In the genomic region with DNA sequence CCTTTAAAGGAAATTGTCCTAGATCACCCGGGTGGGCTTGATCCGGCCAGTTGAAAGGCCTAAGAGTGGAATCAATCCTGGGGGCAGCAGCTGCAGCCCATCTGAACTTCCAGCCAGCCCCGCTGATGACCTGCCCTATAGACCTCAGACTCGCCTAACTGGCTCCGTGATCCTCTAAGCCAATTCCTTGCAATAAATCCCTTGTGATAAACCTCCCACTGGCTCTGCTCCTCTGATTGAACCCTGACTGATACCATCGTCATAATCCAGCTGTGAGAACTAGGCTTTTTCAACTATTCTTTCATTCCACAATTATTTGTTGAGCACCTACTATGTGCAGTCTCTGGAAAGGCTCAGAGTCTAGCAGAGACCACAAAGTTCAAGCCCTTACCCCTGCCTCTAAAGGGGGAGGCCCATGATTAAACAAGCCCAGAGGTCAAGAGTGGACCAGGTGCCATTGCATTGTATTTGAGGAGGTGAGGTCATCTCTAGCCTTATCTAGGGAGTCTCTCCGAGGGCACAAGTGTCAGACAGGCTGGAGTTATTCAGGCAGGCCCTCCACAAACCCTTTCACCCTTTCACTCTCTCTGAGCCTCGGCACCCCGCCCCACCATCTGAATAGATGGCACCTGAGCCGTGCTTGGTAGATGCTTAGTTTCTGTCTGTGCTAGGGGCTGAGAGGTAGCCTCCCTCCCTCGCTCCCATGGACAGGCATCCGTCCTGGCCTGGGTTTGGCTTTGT, we compare ENCODE assay signal across 22 cellular contexts. TPM values are rescaled to one million over a fixed set of nuclear protein-coding genes. Genes with fewer than 3 reads are reported as not detected.
DNase-seq lines count a peak whose midpoint lies in the region; ATAC-seq, FAIRE-seq and TF ChIP-seq lines count a peak whose summit lies in the region.
"Had no signal": no experiment of that assay in that cellular context is flagged by ENCODE, and none has a peak within 500 bp of the region (broad histone marks: within the 10 kb centered on the region; RNA-seq: fewer than 3 reads in every experiment).

No MANE protein-coding gene starts in this region.

- H3K36me3 ChIP-seq in GM23338 (ENCODE audit: insufficient read depth) (no peaks in the 10 kb centered on the region), K562 (ENCODE audit: control insufficient read depth, insufficient read depth, low read length) (no peaks in the 10 kb centered on the region), hepatocyte (replicated peaks; ENCODE audit: insufficient read depth, low read depth) (no peaks in the 10 kb centered on the region), spleen (no peaks in the 10 kb centered on the region)

- no peaks in the 10 kb centered on the region for H3K9me1 ChIP-seq in K562 (ENCODE audit: control insufficient read depth, insufficient read depth, low read length)

- DNase-seq in GM23338 (ENCODE audit: low spot score) (no peak), K562 (ENCODE audit: extremely low read depth in 1 of 4, low spot score in 3 of 4) (no peak), hepatocyte (ENCODE audit: low spot score) (no peak), NK-92 (lab: John Stamatoyannopoulos, UW; ENCODE audit: unreplicated experiment) (no peak), spleen (no peak)
- DNase-seq in stimulated activated effector memory CD8-positive, alpha-beta T cell treated with anti-CD3 and anti-CD28 coated beads, Interleukin-12 subunit alpha, Interleukin-12 subunit beta, amount 100 ng/mL, for 72 hours (ENCODE audit: low spot score in 2 of 2) = no peak
- DNase-seq: CD4-positive, CD25-positive, alpha-beta regulatory T cell; DMS79 treated with DMSO at 0.1 percent for 48 hours; HCEC 1CT; Kasumi-1; NCI-H1694; NCI-H2081; NCI-H2171; NCI-H345; NCI-H524; SHP77 treated with DMSO at 0.1 percent for 48 hours; SK-N-SH had no signal

- WGBS in K562 (ENCODE audit: insufficient coverage, low coverage, missing lambda C conversion rate) = 16% methylated on average over 12 of the region's 12 CpGs
- 69% methylated on average over 12 of the region's 12 CpGs for WGBS in hepatocyte (ENCODE audit: low lambda C conversion rate, missing lambda C conversion rate)
- 78 to 88% (median 83%) methylated on average over 10 to 12 of the region's 12 CpGs for WGBS in spleen, 5 donors

- CTCF ChIA-PET in K562 (lab: Yijun Ruan, JAX; ENCODE audit: low intra/inter-chr PET ratio) = no interaction called here

- TF ChIP-seq POLR2A in K562 (conservative IDR thresholded peaks at IDR 0.05) = no peak
- no peak for TF ChIP-seq POLR2A in spleen (IDR thresholded peaks at IDR 0.05)

- peaks cover 19% of the 10 kb centered on the region; the same call in 1 of the 2 replicates for H3K4me1 ChIP-seq in GM23338 (ENCODE audit: insufficient read depth)
- H3K4me1 ChIP-seq in K562 (replicated peaks in 1 of 2; ENCODE audit: control insufficient read depth in 2 of 2, insufficient read depth in 2 of 2, low read length in 2 of 2) = peaks cover 0 to 4% of the 10 kb centered on the region in 2 experiments; a peak in 1 of 5 replicates
- peaks cover 20% of the 10 kb centered on the region for H3K4me1 ChIP-seq in hepatocyte (ENCODE audit: insufficient read depth)
- no peaks in the 10 kb centered on the region for H3K4me1 ChIP-seq in spleen

- H3K79me2 ChIP-seq in GM23338 (replicated peaks; ENCODE audit: insufficient read depth) = no peaks in the 10 kb centered on the region
- H3K79me2 ChIP-seq in K562 (ENCODE audit: control insufficient read depth, insufficient read depth, low read length) = no peaks in the 10 kb centered on the region
- no peaks in the 10 kb centered on the region for H3K79me2 ChIP-seq in hepatocyte

- H3K27me3 ChIP-seq in GM23338 (ENCODE audit: insufficient read depth) = no peaks in the 10 kb centered on the region
- H3K27me3 ChIP-seq in K562 (ENCODE audit: control insufficient read depth in 2 of 2, insufficient read depth in 2 of 2, low read length in 2 of 2) = peaks cover 0 to 27% of the 10 kb centered on the region in 2 experiments; a peak in 2 of 5 replicates
- no peaks in the 10 kb centered on the region for H3K27me3 ChIP-seq in hepatocyte
- H3K27me3 ChIP-seq in spleen (replicated peaks in 1 of 7) = peaks cover 0 to 20% (median 0%) of the 10 kb centered on the region in 7 donors

- H3K4me2 ChIP-seq in GM23338 (no peak overlapping the region), K562 (ENCODE audit: insufficient read depth, low read length) (no peak overlapping the region), hepatocyte (no peak overlapping the region)
- H3K4me2 ChIP-seq: SK-N-SH had no signal

- peaks cover 18% of the 10 kb centered on the region for H3K27me3 Mint-ChIP-seq in GM23338 (ENCODE audit: insufficient read depth, low read depth, poor library complexity)

- H3K4me3 ChIP-seq in GM23338 = no peak overlapping the region
- no peak overlapping the region for H3K4me3 ChIP-seq in K562
- no peak overlapping the region for H3K4me3 ChIP-seq in hepatocyte
- H3K4me3 ChIP-seq in spleen = no peak overlapping the region
- H3K4me3 ChIP-seq: GM23248 had no signal

- BruUV-seq in K562 (replicated peaks; lab: Mats Ljungman, UMichigan) = no TSS peak

- H3F3A ChIP-seq in GM23338 (replicated peaks; ENCODE audit: low read depth) = no peaks in the 10 kb centered on the region

- intact Hi-C loops in K562 (cut with micrococcal nuclease) (no loop called here), spleen (cut with DNase I; ENCODE audit: low total_unique reads) (no loop called here)

- in situ Hi-C loops in K562 (cut with MboI) = loop anchor here (5.0 kb wide), 1 partner anchor 82 kb away; no protein-coding TSS in a partner anchor

- H3K27ac ChIP-seq in GM23338 (ENCODE audit: low read depth) (no peak overlapping the region), K562 (ENCODE audit: extremely low read depth, low read depth, low read length) (no peak overlapping the region), hepatocyte (peak overlapping the region; percentile 54), spleen (no peak overlapping the region)
- H3K27ac ChIP-seq: GM23248, RWPE1 had no signal

- H3K4me3 Mint-ChIP-seq in GM23338 = no peak overlapping the region; the same call in 2 of the 3 replicates
- H3K4me3 Mint-ChIP-seq in stimulated activated effector memory CD8-positive, alpha-beta T cell treated with anti-CD3 and anti-CD28 coated beads, Interleukin-12 subunit alpha, Interleukin-12 subunit beta, amount 100 ng/mL, for 72 hours = no peak overlapping the region
- H3K4me3 Mint-ChIP-seq: CD4-positive, CD25-positive, alpha-beta regulatory T cell had no signal

- H3K27ac Mint-ChIP-seq in GM23338 = no peak overlapping the region
- H3K27ac Mint-ChIP-seq in stimulated activated effector memory CD8-positive, alpha-beta T cell treated with anti-CD3 and anti-CD28 coated beads, Interleukin-12 subunit alpha, Interleukin-12 subunit beta, amount 100 ng/mL, for 72 hours = no peak overlapping the region
- H3K27ac Mint-ChIP-seq: CD4-positive, CD25-positive, alpha-beta regulatory T cell had no signal

- POLR2A ChIA-PET in K562 (lab: Yijun Ruan, JAX) = interaction anchor here (0.7 to 1.8 kb wide), 2 partner anchors 11 to 12 kb away, joined by 3 to 5 read pairs; no protein-coding TSS in a partner anchor

- H3K4me1 Mint-ChIP-seq in GM23338 = peaks cover 22% of the 10 kb centered on the region
- H3K4me1 Mint-ChIP-seq in stimulated activated effector memory CD8-positive, alpha-beta T cell treated with anti-CD3 and anti-CD28 coated beads, Interleukin-12 subunit alpha, Interleukin-12 subunit beta, amount 100 ng/mL, for 72 hours = no peaks in the 10 kb centered on the region
- H3K4me1 Mint-ChIP-seq: CD4-positive, CD25-positive, alpha-beta regulatory T cell had no signal

- no peak for TF ChIP-seq RAD21 in K562 (CRISPR knock-in tag; conservative IDR thresholded peaks at IDR 0.05 in 1 of 2, IDR thresholded peaks at IDR 0.05 in 1 of 2)

- TF ChIP-seq CTCF in GM23338 (conservative IDR thresholded peaks at IDR 0.05; ENCODE audit: low read depth in 2 of 2) = no peak
- no peak for TF ChIP-seq CTCF in K562 (IDR thresholded peaks at IDR 0.05 in 2 of 3, conservative IDR thresholded peaks at IDR 0.05 in 1 of 3; ENCODE audit: insufficient read depth in 2 of 3, low read depth in 1 of 3, low read length in 3 of 3)
- TF ChIP-seq CTCF in hepatocyte (IDR thresholded peaks at IDR 0.05; ENCODE audit: poor library complexity) = no peak
- no peak for TF ChIP-seq CTCF in spleen (IDR thresholded peaks at IDR 0.05 in 8 of 11, conservative IDR thresholded peaks at IDR 0.05 in 3 of 11)

- ATAC-seq in GM23338 = no peak; the same call in 2 of the 3 replicates
- peak; percentile 26 for ATAC-seq in K562
- peak; percentile 6 for ATAC-seq in stimulated activated effector memory CD8-positive, alpha-beta T cell treated with anti-CD3 and anti-CD28 coated beads, Interleukin-12 subunit alpha, Interleukin-12 subunit beta, amount 100 ng/mL, for 72 hours
- ATAC-seq in activated CD4-positive, CD25-positive, alpha-beta regulatory T cell treated with anti-CD3 and anti-CD28 coated beads, Interleukin-2, amount 50 U/mL, for 24 hours = no peak

- H3K9me3 Mint-ChIP-seq in GM23338 = no peaks in the 10 kb centered on the region; the same call in 1 of the 3 replicates
- H3K9me3 Mint-ChIP-seq in stimulated activated effector memory CD8-positive, alpha-beta T cell treated with anti-CD3 and anti-CD28 coated beads, Interleukin-12 subunit alpha, Interleukin-12 subunit beta, amount 100 ng/mL, for 72 hours = no peaks in the 10 kb centered on the region
- H3K9me3 Mint-ChIP-seq: CD4-positive, CD25-positive, alpha-beta regulatory T cell had no signal

- FAIRE-seq in K562 (lab: Jason Lieb, UNC) = no peak
- FAIRE-seq: A204.1 had no signal

- H2AFZ ChIP-seq in GM23338 = 0 out of 2 replicates have a peak overlapping the region, but pooled peaks have one; percentile 81
- H2AFZ ChIP-seq in K562 (ENCODE audit: low read depth, low read length) = no peak overlapping the region
- no peak overlapping the region for H2AFZ ChIP-seq in hepatocyte
- H2AFZ ChIP-seq: GM23248 had no signal

- TF ChIP-seq EP300 in K562 (IDR thresholded peaks at IDR 0.05; ENCODE audit: low read length) = no peak

- H3K9ac ChIP-seq in K562 (ENCODE audit: insufficient read depth in 1 of 2, low read depth in 2 of 2, low read length in 2 of 2) = no peak overlapping the region
- H3K9ac ChIP-seq: GM23248, SK-N-SH had no signal

- no peaks in the 10 kb centered on the region for H3K9me2 ChIP-seq in GM23338 (ENCODE audit: insufficient read depth)
- H3K9me2 ChIP-seq in hepatocyte (replicated peaks; ENCODE audit: insufficient read depth) = no peaks in the 10 kb centered on the region
- H3K9me2 ChIP-seq: SK-N-SH had no signal

- no peaks in the 10 kb centered on the region; the same call in 2 of the 3 replicates for H3K36me3 Mint-ChIP-seq in GM23338 (ENCODE audit: low read depth)
- H3K36me3 Mint-ChIP-seq in stimulated activated effector memory CD8-positive, alpha-beta T cell treated with anti-CD3 and anti-CD28 coated beads, Interleukin-12 subunit alpha, Interleukin-12 subunit beta, amount 100 ng/mL, for 72 hours = no peaks in the 10 kb centered on the region
- H3K36me3 Mint-ChIP-seq: CD4-positive, CD25-positive, alpha-beta regulatory T cell had no signal

- H3K9me3 ChIP-seq in K562 (replicated peaks; ENCODE audit: control insufficient read depth, insufficient read depth, low read depth, low read length) = no peaks in the 10 kb centered on the region
- no peaks in the 10 kb centered on the region for H3K9me3 ChIP-seq in hepatocyte (ENCODE audit: low read depth)
- no peaks in the 10 kb centered on the region for H3K9me3 ChIP-seq in spleen
- H3K9me3 ChIP-seq: SK-N-SH had no signal

- H4K20me1 ChIP-seq in GM23338 (replicated peaks; ENCODE audit: insufficient read depth) (no peaks in the 10 kb centered on the region), K562 (replicated peaks; ENCODE audit: control insufficient read depth, insufficient read depth, low read length) (no peaks in the 10 kb centered on the region; the same call in 1 of the 2 replicates), hepatocyte (ENCODE audit: insufficient read depth, poor library complexity, severe bottlenecking) (no peaks in the 10 kb centered on the region)

RNA-seq across cellular contexts. Expression of a gene that starts 20.5 kb away (rescaled TPM):
- total RNA-seq in GM23338 (2014; rRNA removed; shearing (Covaris generic)) = 2.6 and 2.7 TPM in 2 replicates
- polyA plus RNA-seq in GM23338 (2016; fragmentation: Nextera tagmentation; extraction: Ambion mirVana) (0.82 and 0.83 TPM in 2 replicates), K562 (2011; rRNA removed) (0.13 TPM in 1 of 2 replicates, not detected in the other), K562 (2014; fragmentation: Illumina TruSeq; extraction: Trizol) (0.06 TPM in 1 of 2 replicates, not detected in the other), K562 (2014; fragmentation: Nextera tagmentation; extraction: Ambion mirVana) (not detected), K562 (2014; rRNA removed) (0.04 and 0.08 TPM in 2 replicates), hepatocyte (0.28 and 0.57 TPM in 2 replicates), spleen (under 1 TPM in 1 of 3 donors, not detected in 2; 0.09 TPM)
- total RNA-seq in K562 (2011; cell fraction: chromatin; rRNA removed; ENCODE audit: low replicate concordance) = 4.4 and 8.6 TPM in 2 replicates
- 2.4 and 3.2 TPM in 2 replicates for total RNA-seq in K562 (2011; cell fraction: nucleolus; rRNA removed)
- 3.6 and 4.8 TPM in 2 replicates for total RNA-seq in K562 (2011; cell fraction: nucleoplasm; rRNA removed)
- total RNA-seq in K562 (2014; rRNA removed) (0.04 TPM in 1 of 2 replicates, not detected in the other), K562 (2014; rRNA removed; fragmentation: Illumina TruSeq; extraction: Trizol) (not detected in 2 replicates), K562 (2015; rRNA removed; fragmentation: Illumina TruSeq; extraction: Trizol) (0.07 TPM in 1 of 2 replicates, not detected in the other), K562 (2021) (0.09 and 0.16 TPM in 2 replicates), hepatocyte (0.36 and 1.0 TPM in 2 replicates), spleen (1 to 10 TPM in 1 of 7 donors, under 1 TPM in 3, not detected in 3; 0.07 to 1.5 (median 0.14) TPM)
- 0.07 TPM in 1 of 2 replicates, not detected in the other for polyA plus RNA-seq in K562 (2011; cell fraction: cytosol; rRNA removed)
- 0.20 and 1.3 TPM in 2 replicates for polyA plus RNA-seq in K562 (2011; cell fraction: nucleus; rRNA removed)
- 0.08 and 0.39 TPM in 2 replicates for polyA plus RNA-seq in K562 (2012)
- polyA minus RNA-seq in K562 (2011; rRNA and poly(A)+ RNA removed) = 0.21 TPM in 1 of 2 replicates, not detected in the other
- not detected in 2 replicates for polyA minus RNA-seq in K562 (2011; cell fraction: cytosol; rRNA and poly(A)+ RNA removed)
- polyA minus RNA-seq in K562 (2011; cell fraction: nucleus; rRNA and poly(A)+ RNA removed) = 0.11 and 0.67 TPM in 2 replicates
- total RNA-seq: CD4-positive, CD25-positive, alpha-beta regulatory T cell; GM23248; MCF 10A had no signal
- polyA plus RNA-seq: CD4-positive, CD25-positive, alpha-beta regulatory T cell; SK-N-SH had no signal

RNA-seq across cellular contexts. Expression of a gene that starts 32.9 kb away (rescaled TPM):
- 37.3 and 43.1 TPM in 2 replicates for total RNA-seq in GM23338 (2014; rRNA removed; shearing (Covaris generic))
- 24.6 and 29.9 TPM in 2 replicates for polyA plus RNA-seq in GM23338 (2016; fragmentation: Nextera tagmentation; extraction: Ambion mirVana)
- total RNA-seq in K562 (2011; cell fraction: chromatin; rRNA removed; ENCODE audit: low replicate concordance) = 19.3 and 33.1 TPM in 2 replicates
- 12.5 and 16.5 TPM in 2 replicates for total RNA-seq in K562 (2011; cell fraction: nucleolus; rRNA removed)
- 15.9 and 26.4 TPM in 2 replicates for total RNA-seq in K562 (2011; cell fraction: nucleoplasm; rRNA removed)
- 0.41 and 1.1 TPM in 2 replicates for total RNA-seq in K562 (2014; rRNA removed)
- 0.58 and 0.67 TPM in 2 replicates for total RNA-seq in K562 (2014; rRNA removed; fragmentation: Illumina TruSeq; extraction: Trizol)
- 2.1 and 2.2 TPM in 2 replicates for total RNA-seq in K562 (2015; rRNA removed; fragmentation: Illumina TruSeq; extraction: Trizol)
- total RNA-seq in K562 (2021) = 1.5 and 1.6 TPM in 2 replicates
- 0.60 and 2.0 TPM in 2 replicates for polyA plus RNA-seq in K562 (2011; rRNA removed)
- polyA plus RNA-seq in K562 (2011; cell fraction: cytosol; rRNA removed) = 0.38 and 4.3 TPM in 2 replicates
- polyA plus RNA-seq in K562 (2011; cell fraction: nucleus; rRNA removed) = 1.7 and 13.8 TPM in 2 replicates
- polyA plus RNA-seq in K562 (2012) = 4.3 and 41.5 TPM in 2 replicates
- 0.68 and 1.4 TPM in 2 replicates for polyA plus RNA-seq in K562 (2014; fragmentation: Illumina TruSeq; extraction: Trizol)
- polyA plus RNA-seq in K562 (2014; fragmentation: Nextera tagmentation; extraction: Ambion mirVana) = under 1 TPM in 1 of 2 experiments, not detected in 1; 0.06 TPM
- 1.1 TPM in 2 replicates for polyA plus RNA-seq in K562 (2014; rRNA removed)
- 1.4 TPM in 1 of 2 replicates, not detected in the other for polyA minus RNA-seq in K562 (2011; rRNA and poly(A)+ RNA removed)
- 0.86 TPM in 1 of 2 replicates, not detected in the other for polyA minus RNA-seq in K562 (2011; cell fraction: cytosol; rRNA and poly(A)+ RNA removed)
- 1.4 and 2.6 TPM in 2 replicates for polyA minus RNA-seq in K562 (2011; cell fraction: nucleus; rRNA and poly(A)+ RNA removed)
- total RNA-seq in hepatocyte = 25.3 and 34.8 TPM in 2 replicates
- 113 and 148 TPM in 2 replicates for polyA plus RNA-seq in hepatocyte
- 1 to 10 TPM in 3 of 7 donors, under 1 TPM in 3, not detected in 1; 0.57 to 8.5 (median 1.2) TPM for total RNA-seq in spleen
- polyA plus RNA-seq in spleen = under 1 TPM; 0.11 to 0.96 (median 0.73) TPM
- total RNA-seq: CD4-positive, CD25-positive, alpha-beta regulatory T cell; MCF 10A had no signal
- polyA plus RNA-seq: CD4-positive, CD25-positive, alpha-beta regulatory T cell; SK-N-SH had no signal

Comparison
In these comparisons a context has a peak if more than half of its experiments do, and no peak if none do; other contexts are left out.
1. ATAC-seq: peak in K562 (single experiment) and stimulated activated effector memory CD8-positive, alpha-beta T cell treated with anti-CD3 and anti-CD28 coated beads, Interleukin-12 subunit alpha, Interleukin-12 subunit beta, amount 100 ng/mL, for 72 hours (single experiment); none in GM23338 (single experiment) and activated CD4-positive, CD25-positive, alpha-beta regulatory T cell treated with anti-CD3 and anti-CD28 coated beads, Interleukin-2, amount 50 U/mL, for 24 hours (0 of 2).